ENCODE assay signal across 19 cellular contexts in genomic region chr13:110490009-110490770, GRCh38.
DNase-seq lines count a peak whose midpoint lies in the region; ATAC-seq, FAIRE-seq and TF ChIP-seq lines count a peak whose summit lies in the region.
"Had no signal": no experiment of that assay in that cellular context is flagged by ENCODE, and none has a peak within 500 bp of the region (broad histone marks: within the 10 kb centered on the region; RNA-seq: fewer than 3 reads in every experiment).

No MANE protein-coding gene starts in this region.

- peaks cover 3% of the 10 kb centered on the region for H3K9me1 ChIP-seq in K562 (ENCODE audit: control insufficient read depth, insufficient read depth, low read length)

- H3K27me3 ChIP-seq in GM23338 (ENCODE audit: insufficient read depth) (no peaks in the 10 kb centered on the region), K562 (ENCODE audit: control insufficient read depth in 2 of 2, insufficient read depth in 2 of 2, low read length in 2 of 2) (no peaks in the 10 kb centered on the region; a peak in 1 of 5 replicates), HepG2 (ENCODE audit: control insufficient read depth in 1 of 2, insufficient read depth in 2 of 2, low read length in 2 of 2) (no peaks in the 10 kb centered on the region), smooth muscle cell (ENCODE audit: low read depth) (no peaks in the 10 kb centered on the region)
- H3K27me3 ChIP-seq: SJSA1 had no signal

- POLR2A ChIA-PET in K562 (lab: Yijun Ruan, JAX) (no interaction called here), HepG2 (lab: Yijun Ruan, JAX) (no interaction called here)

- H3K4me1 ChIP-seq in GM23338 (ENCODE audit: insufficient read depth) (peaks cover 24% of the 10 kb centered on the region), K562 (replicated peaks in 1 of 2; ENCODE audit: control insufficient read depth in 2 of 2, insufficient read depth in 2 of 2, low read length in 2 of 2) (peaks cover 0 to 23% of the 10 kb centered on the region in 2 experiments; a peak in 4 of 5 replicates), HepG2 (ENCODE audit: insufficient read depth, low read length) (peaks cover 72% of the 10 kb centered on the region), smooth muscle cell (ENCODE audit: low read depth) (peaks cover 15% of the 10 kb centered on the region)

- no peaks in the 10 kb centered on the region for H4K20me1 ChIP-seq in GM23338 (replicated peaks; ENCODE audit: insufficient read depth)
- no peaks in the 10 kb centered on the region for H4K20me1 ChIP-seq in K562 (replicated peaks; ENCODE audit: control insufficient read depth, insufficient read depth, low read length)
- no peaks in the 10 kb centered on the region for H4K20me1 ChIP-seq in HepG2 (ENCODE audit: insufficient read depth, low read length)
- peaks cover 95% of the 10 kb centered on the region for H4K20me1 ChIP-seq in smooth muscle cell (ENCODE audit: low read depth)

- H3K79me2 ChIP-seq in GM23338 (replicated peaks; ENCODE audit: insufficient read depth) = no peaks in the 10 kb centered on the region
- no peaks in the 10 kb centered on the region for H3K79me2 ChIP-seq in K562 (ENCODE audit: control insufficient read depth, insufficient read depth, low read length)
- no peaks in the 10 kb centered on the region for H3K79me2 ChIP-seq in HepG2 (ENCODE audit: insufficient read depth, low read length)
- H3K79me2 ChIP-seq in smooth muscle cell (ENCODE audit: low read depth) = peaks cover 4% of the 10 kb centered on the region

- TF ChIP-seq CTCF in GM23338 (conservative IDR thresholded peaks at IDR 0.05; ENCODE audit: low read depth in 2 of 2) (no peak), K562 (IDR thresholded peaks at IDR 0.05 in 2 of 3, conservative IDR thresholded peaks at IDR 0.05 in 1 of 3; ENCODE audit: insufficient read depth in 2 of 3, low read depth in 1 of 3, low read length in 3 of 3) (no peak), HepG2 (CRISPR knock-in tag; IDR thresholded peaks at IDR 0.05) (no peak), smooth muscle cell (IDR thresholded peaks at IDR 0.05; ENCODE audit: borderline replicate concordance, insufficient read depth, poor library complexity, severe bottlenecking) (no peak)

- H3K4me1 Mint-ChIP-seq in GM23338 = peaks cover 29% of the 10 kb centered on the region
- no peaks in the 10 kb centered on the region for H3K4me1 Mint-ChIP-seq in activated T-cell treated with anti-CD3 and anti-CD28 coated beads, Interleukin-2, amount 50 U/mL, for 4 hours (ENCODE audit: low read depth)

- H3K27me3 Mint-ChIP-seq in GM23338 (ENCODE audit: insufficient read depth, low read depth, poor library complexity) = peaks cover 9% of the 10 kb centered on the region
- no peaks in the 10 kb centered on the region for H3K27me3 Mint-ChIP-seq in activated T-cell treated with anti-CD3 and anti-CD28 coated beads, Interleukin-2, amount 50 U/mL, for 4 hours (ENCODE audit: low read depth)
- H3K27me3 Mint-ChIP-seq: CD4-positive, alpha-beta T cell had no signal

- H3K4me2 ChIP-seq in GM23338 (no peak overlapping the region), K562 (ENCODE audit: insufficient read depth, low read length) (no peak overlapping the region), HepG2 (ENCODE audit: low read depth, low read length) (peak overlapping the region; percentile 33), smooth muscle cell (no peak overlapping the region)

- H2AFZ ChIP-seq in GM23338 (no peak overlapping the region), K562 (ENCODE audit: low read depth, low read length) (no peak overlapping the region), HepG2 (ENCODE audit: low read length) (no peak overlapping the region), smooth muscle cell (ENCODE audit: low read depth) (no peak overlapping the region)
- H2AFZ ChIP-seq: GM23248 had no signal

- TF ChIP-seq EP300 in K562 (IDR thresholded peaks at IDR 0.05; ENCODE audit: low read length) (no peak), HepG2 (IDR thresholded peaks at IDR 0.05; ENCODE audit: low read depth in 2 of 2, low read length in 2 of 2) (0 out of 4 replicates have a peak, but pooled peaks of 1 of the 2 experiments have one; percentile 6), HepG2 (CRISPR knock-in tag; IDR thresholded peaks at IDR 0.05; ENCODE audit: borderline replicate concordance) (no peak)

- FAIRE-seq in K562 (lab: Jason Lieb, UNC) (no peak), HepG2 (lab: Jason Lieb, UNC) (peak; percentile 23)
- FAIRE-seq: A204.1, GM12891, GM19239 had no signal

- TF ChIP-seq RAD21 in K562 (CRISPR knock-in tag; conservative IDR thresholded peaks at IDR 0.05 in 1 of 2, IDR thresholded peaks at IDR 0.05 in 1 of 2) (no peak), HepG2 (CRISPR knock-in tag; IDR thresholded peaks at IDR 0.05) (no peak)

- no peak for DNase-seq in GM23338 (ENCODE audit: low spot score)
- no peak for DNase-seq in K562 (ENCODE audit: extremely low read depth in 1 of 4, low spot score in 3 of 4)
- DNase-seq in HepG2 (ENCODE audit: low spot score) = peak; percentile 89
- no peak for DNase-seq in smooth muscle cell (lab: John Stamatoyannopoulos, UW; ENCODE audit: unreplicated experiment)
- DNase-seq in NAMALWA (ENCODE audit: low spot score) = no peak
- no peak for DNase-seq in activated T-cell treated with anti-CD3 and anti-CD28 coated beads, Interleukin-2, amount 50 U/mL, for 4 hours
- no peak for DNase-seq in erythroblast (lab: John Stamatoyannopoulos, UW)
- DNase-seq: Calu3; CD4-positive, alpha-beta T cell; GM23248; KG1; NCI-H187 treated with DMSO at 0.1 percent for 48 hours; NCI-H226; NCI-H524 had no signal

- H3K27ac Mint-ChIP-seq in GM23338 = peak overlapping the region; percentile 66; the same call in 1 of the 2 replicates
- H3K27ac Mint-ChIP-seq: CD4-positive, alpha-beta T cell had no signal

- H3K4me3 ChIP-seq in GM23338 = no peak overlapping the region
- no peak overlapping the region for H3K4me3 ChIP-seq in K562
- peak overlapping the region in 1 of 3 experiments; percentile 7; a peak in 1 of 6 replicates for H3K4me3 ChIP-seq in HepG2 (replicated peaks in 1 of 3; ENCODE audit: insufficient read depth in 1 of 3, low read depth in 2 of 3, low read length in 3 of 3)
- H3K4me3 ChIP-seq in smooth muscle cell = no peak overlapping the region
- H3K4me3 ChIP-seq: GM23248, SJSA1 had no signal

- 17% methylated on average over 18 of the region's 24 CpGs for WGBS in K562 (ENCODE audit: insufficient coverage, low coverage, missing lambda C conversion rate)
- 52% methylated on average over 13 of the region's 24 CpGs for WGBS in HepG2 (ENCODE audit: low lambda C conversion rate)
- 88% methylated on average over 24 of the region's 24 CpGs for WGBS in smooth muscle cell (ENCODE audit: low lambda C conversion rate)

- no TSS peak for BruUV-seq in K562 (replicated peaks; lab: Mats Ljungman, UMichigan)
- BruUV-seq in HepG2 (replicated peaks; lab: Mats Ljungman, UMichigan) = no TSS peak

- H3K36me3 Mint-ChIP-seq in GM23338 (ENCODE audit: low read depth) = peaks cover 25% of the 10 kb centered on the region
- no peaks in the 10 kb centered on the region for H3K36me3 Mint-ChIP-seq in activated T-cell treated with anti-CD3 and anti-CD28 coated beads, Interleukin-2, amount 50 U/mL, for 4 hours (ENCODE audit: insufficient read depth)

- no peak for ATAC-seq in GM23338
- peak; percentile 58 for ATAC-seq in K562
- ATAC-seq in HepG2 = peak; percentile 95
- no peak for ATAC-seq in activated T-cell treated with anti-CD3 and anti-CD28 coated beads, Interleukin-2, amount 50 U/mL, for 4 hours
- ATAC-seq: Panc1 had no signal

- H3F3A ChIP-seq in GM23338 (replicated peaks; ENCODE audit: low read depth) (peaks cover 14% of the 10 kb centered on the region), smooth muscle cell (ENCODE audit: low read depth) (peaks cover 80% of the 10 kb centered on the region)

- H3K4me3 Mint-ChIP-seq in GM23338 = no peak overlapping the region
- H3K4me3 Mint-ChIP-seq in activated T-cell treated with anti-CD3 and anti-CD28 coated beads, Interleukin-2, amount 50 U/mL, for 4 hours = no peak overlapping the region
- H3K4me3 Mint-ChIP-seq: CD4-positive, alpha-beta T cell had no signal

- H3K9ac ChIP-seq in K562 (ENCODE audit: insufficient read depth in 1 of 2, low read depth in 2 of 2, low read length in 2 of 2) = no peak overlapping the region; a peak in 1 of 4 replicates
- H3K9ac ChIP-seq in HepG2 (ENCODE audit: insufficient read depth, low read depth, low read length) = no peak overlapping the region
- no peak overlapping the region for H3K9ac ChIP-seq in smooth muscle cell (ENCODE audit: low read depth)
- H3K9ac ChIP-seq: GM23248 had no signal

- TF ChIP-seq POLR2A in K562 (conservative IDR thresholded peaks at IDR 0.05) (no peak), HepG2 (IDR thresholded peaks at IDR 0.05; ENCODE audit: insufficient read depth in 1 of 2, low read depth in 2 of 2, low read length in 2 of 2) (no peak), erythroblast (IDR thresholded peaks at IDR 0.05; ENCODE audit: low read length) (no peak)

- H3K27ac ChIP-seq in GM23338 (ENCODE audit: low read depth) = 0 out of 2 replicates have a peak overlapping the region, but pooled peaks have one; percentile 45
- no peak overlapping the region for H3K27ac ChIP-seq in K562 (ENCODE audit: extremely low read depth, low read depth, low read length)
- peak overlapping the region; percentile 10 for H3K27ac ChIP-seq in HepG2 (ENCODE audit: extremely low read length, insufficient read depth, low read length)
- peak overlapping the region; percentile 24 for H3K27ac ChIP-seq in smooth muscle cell (ENCODE audit: low read depth)
- H3K27ac ChIP-seq: GM23248, SJSA1 had no signal

- no peaks in the 10 kb centered on the region for H3K9me3 ChIP-seq in K562 (replicated peaks; ENCODE audit: control insufficient read depth, insufficient read depth, low read depth, low read length)
- no peaks in the 10 kb centered on the region for H3K9me3 ChIP-seq in HepG2 (ENCODE audit: low read length)
- no peaks in the 10 kb centered on the region for H3K9me3 ChIP-seq in smooth muscle cell (replicated peaks; ENCODE audit: low read depth)
- H3K9me3 ChIP-seq: SJSA1 had no signal

- CTCF ChIA-PET in K562 (lab: Yijun Ruan, JAX; ENCODE audit: low intra/inter-chr PET ratio) = no interaction called here
- CTCF ChIA-PET in HepG2 (lab: Yijun Ruan, JAX; ENCODE audit: low intra/inter-chr PET ratio, low total read pairs) = no interaction called here

- H3K36me3 ChIP-seq in GM23338 (ENCODE audit: insufficient read depth) (0 out of 2 replicates have a peak, but pooled peaks cover 4% of the 10 kb centered on the region), K562 (ENCODE audit: control insufficient read depth, insufficient read depth, low read length) (no peaks in the 10 kb centered on the region), HepG2 (replicated peaks in 1 of 2; ENCODE audit: control insufficient read depth in 1 of 2, insufficient read depth in 2 of 2, low read length in 2 of 2) (no peaks in the 10 kb centered on the region), smooth muscle cell (ENCODE audit: low read depth) (peaks cover 24% of the 10 kb centered on the region)

- no peaks in the 10 kb centered on the region; the same call in 2 of the 3 replicates for H3K9me3 Mint-ChIP-seq in GM23338
- H3K9me3 Mint-ChIP-seq in activated T-cell treated with anti-CD3 and anti-CD28 coated beads, Interleukin-2, amount 50 U/mL, for 4 hours = no peaks in the 10 kb centered on the region
- H3K9me3 Mint-ChIP-seq: CD4-positive, alpha-beta T cell had no signal

- no peaks in the 10 kb centered on the region for H3K9me2 ChIP-seq in GM23338 (ENCODE audit: insufficient read depth)

- intact Hi-C loops in K562 (cut with micrococcal nuclease) = no loop called here
- intact Hi-C loops in HepG2 (cut with micrococcal nuclease; ENCODE audit: unreplicated experiment) = loop anchor here (1.0 to 2.0 kb wide), 2 partner anchors 34 to 71 kb away; partner anchors contain the start of gene RAB20

- in situ Hi-C loops in K562 (cut with MboI) = no loop called here
- in situ Hi-C loops in HepG2 (cut with HindIII; ENCODE audit: extremely low pct_ligation_motif_present, low pct_unique_long_range_greater_than_20kb) = no loop called here

Comparison
In these comparisons a context has a peak if more than half of its experiments do, and no peak if none do; other contexts are left out.
1. ATAC-seq: peak in K562 (single experiment) and HepG2 (single experiment); none in GM23338 (single experiment) and activated T-cell treated with anti-CD3 and anti-CD28 coated beads, Interleukin-2, amount 50 U/mL, for 4 hours (0 of 2).